ENCODE assay signal across 7 cellular contexts in the genomic region with DNA sequence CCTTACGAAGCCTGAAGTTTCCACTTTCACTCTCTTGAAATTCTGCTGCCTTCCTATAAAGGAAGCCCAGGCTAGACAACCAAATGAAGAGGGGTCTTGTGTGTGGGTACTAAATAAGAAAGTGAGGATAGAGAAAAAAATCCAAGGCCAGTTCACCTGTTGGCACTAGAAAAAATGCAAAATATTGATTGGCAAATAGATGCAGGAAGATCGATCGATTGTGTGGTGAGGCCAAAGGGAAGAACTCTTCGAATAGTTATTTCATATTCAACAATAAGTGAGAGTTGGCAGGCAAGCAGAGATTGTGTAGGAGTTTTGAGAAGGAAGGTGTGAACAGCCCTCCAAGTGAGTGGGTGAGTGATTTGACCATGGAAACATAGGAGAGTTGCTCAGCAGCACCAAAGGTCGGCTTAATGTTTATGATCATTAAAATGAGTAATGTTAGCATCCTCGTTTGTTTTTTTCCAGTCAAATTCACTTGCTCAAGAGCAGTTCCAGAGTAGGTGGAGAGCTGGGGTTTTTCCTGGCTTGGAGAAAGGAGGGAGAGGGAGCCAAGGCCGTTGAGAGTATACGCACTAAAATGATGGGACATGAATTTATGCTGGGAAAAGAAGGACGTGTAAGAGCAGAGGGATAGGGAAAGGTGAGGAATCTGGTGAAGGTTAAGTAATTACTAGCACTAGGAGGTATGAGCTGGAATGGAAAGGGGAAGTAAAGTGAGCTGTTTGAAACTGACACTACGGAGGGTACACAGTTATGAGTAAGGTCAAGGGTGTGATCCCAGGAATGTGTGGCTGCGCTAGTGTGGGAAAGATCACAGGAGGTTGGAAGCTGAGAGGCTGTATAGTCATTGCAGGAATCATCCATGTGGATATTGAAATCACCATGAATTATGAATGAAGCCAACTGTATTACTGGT.
DNase-seq lines count a peak whose midpoint lies in the region; ATAC-seq and TF ChIP-seq lines count a peak whose summit lies in the region.

No MANE protein-coding gene starts in this region.

- H3K9me3 ChIP-seq in HEK293 (ENCODE audit: control insufficient read depth, insufficient read depth, low read depth, low read length): no peaks in the 10 kb centered on the region

- no peak for TF ChIP-seq CTCF in HEK293 (tag by site-specific recombination; IDR thresholded peaks at IDR 0.05)
- TF ChIP-seq CTCF in fibroblast of mammary gland (conservative IDR thresholded peaks at IDR 0.05; ENCODE audit: control insufficient read depth, insufficient read depth, low read depth, low read length): no peak

- H3K4me1 ChIP-seq in HEK293 (ENCODE audit: control insufficient read depth, insufficient read depth, low read length): peaks cover 9% of the 10 kb centered on the region

- no peak for ATAC-seq in HG03097 (IDR thresholded peaks at IDR 0.05; ENCODE audit: low FRiP score, unreplicated experiment)
- no peak for ATAC-seq in GM18517 (IDR thresholded peaks at IDR 0.05; ENCODE audit: unreplicated experiment)

- no peaks in the 10 kb centered on the region for H3K36me3 ChIP-seq in HEK293 (ENCODE audit: control insufficient read depth in 2 of 2, insufficient read depth in 1 of 2, low read length in 2 of 2)

- CTCF ChIA-PET in HEK293 (lab: Yijun Ruan, JAX): interaction anchor here (0.6 kb wide), 1 partner anchor 553 kb away, joined by 4 read pairs; no protein-coding TSS in a partner anchor

- H3K4me3 ChIP-seq in HEK293 (ENCODE audit: low read depth, low read length) (no peak overlapping the region), fibroblast of mammary gland (ENCODE audit: control insufficient read depth, low read depth, low read length) (peak overlapping the region; percentile 95), skin epidermis (peak overlapping the region in 5 of 7 experiments; percentile 86 to 98 (median 94))

- peak; percentile 36 for DNase-seq in SKM-1 (lab: John Stamatoyannopoulos, UW; ENCODE audit: unreplicated experiment)
- DNase-seq in fibroblast of mammary gland (ENCODE audit: low read depth): peak; percentile 80
- DNase-seq in NCI-H748 (lab: John Stamatoyannopoulos, UW; ENCODE audit: unreplicated experiment): no peak

- no peak overlapping the region for H3K27ac ChIP-seq in HEK293 (ENCODE audit: extremely low read depth, low read depth, low read length)
- peak overlapping the region in 17 of 21 experiments; percentile 21 to 99 (median 97) for H3K27ac ChIP-seq in skin epidermis

- POLR2A ChIA-PET in HEK293 (lab: Yijun Ruan, JAX): interaction anchor here (1.1 kb wide), 1 partner anchor 19 kb away, joined by 6 read pairs; no protein-coding TSS in a partner anchor

TF ChIP-seq in HEK293, 187 proteins besides CTCF, POLR2A, EP300 and RAD21:
- TF ChIP-seq OVOL3 (tag by site-specific recombination; IDR thresholded peaks at IDR 0.05): no peak
- no peak for TF ChIP-seq ZSCAN18 (tag by site-specific recombination; IDR thresholded peaks at IDR 0.05)
- no peak for TF ChIP-seq ZNF561 (tag by site-specific recombination; IDR thresholded peaks at IDR 0.05; ENCODE audit: borderline replicate concordance)
- TF ChIP-seq ZSCAN4 (tag by site-specific recombination; IDR thresholded peaks at IDR 0.05): no peak
- peak; percentile 61 for TF ChIP-seq PRDM1 (tag by site-specific recombination; IDR thresholded peaks at IDR 0.05)
- TF ChIP-seq EGR2 (tag by site-specific recombination; IDR thresholded peaks at IDR 0.05; ENCODE audit: low read depth): peak; percentile 58
- no peak for TF ChIP-seq ZNF391 (tag by site-specific recombination; IDR thresholded peaks at IDR 0.05; ENCODE audit: borderline replicate concordance, low read depth)
- TF ChIP-seq, protein P1, sequence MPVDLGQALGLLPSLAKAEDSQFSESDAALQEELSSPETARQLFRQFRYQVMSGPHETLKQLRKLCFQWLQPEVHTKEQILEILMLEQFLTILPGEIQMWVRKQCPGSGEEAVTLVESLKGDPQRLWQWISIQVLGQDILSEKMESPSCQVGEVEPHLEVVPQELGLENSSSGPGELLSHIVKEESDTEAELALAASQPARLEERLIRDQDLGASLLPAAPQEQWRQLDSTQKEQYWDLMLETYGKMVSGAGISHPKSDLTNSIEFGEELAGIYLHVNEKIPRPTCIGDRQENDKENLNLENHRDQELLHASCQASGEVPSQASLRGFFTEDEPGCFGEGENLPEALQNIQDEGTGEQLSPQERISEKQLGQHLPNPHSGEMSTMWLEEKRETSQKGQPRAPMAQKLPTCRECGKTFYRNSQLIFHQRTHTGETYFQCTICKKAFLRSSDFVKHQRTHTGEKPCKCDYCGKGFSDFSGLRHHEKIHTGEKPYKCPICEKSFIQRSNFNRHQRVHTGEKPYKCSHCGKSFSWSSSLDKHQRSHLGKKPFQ (tag by site-specific recombination; IDR thresholded peaks at IDR 0.05): no peak
- peak; percentile 79 for TF ChIP-seq ZFHX2 (tag by site-specific recombination; conservative IDR thresholded peaks at IDR 0.05)
- TF ChIP-seq PRDM10 (tag by site-specific recombination; IDR thresholded peaks at IDR 0.05): no peak
